ENCODE assay signal across 11 cellular contexts in genomic region chr10:58756126-58756525, GRCh38.
DNase-seq lines count a peak whose midpoint lies in the region; ATAC-seq and TF ChIP-seq lines count a peak whose summit lies in the region.
"Had no signal": no experiment of that assay in that cellular context is flagged by ENCODE, and none has a peak within 500 bp of the region (broad histone marks: within the 10 kb centered on the region; RNA-seq: fewer than 3 reads in every experiment).

No MANE protein-coding gene starts in this region.

- H3K36me3 ChIP-seq in MM.1S (replicated peaks; ENCODE audit: insufficient read depth, low read length): no peaks in the 10 kb centered on the region
- H3K36me3 ChIP-seq in esophagus muscularis mucosa: no peaks in the 10 kb centered on the region
- H3K36me3 ChIP-seq in neuronal stem cell (replicated peaks in 1 of 2; ENCODE audit: control insufficient read depth in 2 of 2, insufficient read depth in 2 of 2, low read length in 2 of 2): no peaks in the 10 kb centered on the region
- H3K36me3 ChIP-seq: HAP-1 had no signal

- H3K23ac ChIP-seq in neuronal stem cell (ENCODE audit: low read depth, low read length, poor library complexity): no peak overlapping the region

- H2BK15ac ChIP-seq in neuronal stem cell (ENCODE audit: low read length): no peak overlapping the region

- H2BK12ac ChIP-seq in neuronal stem cell (ENCODE audit: low read length): no peak overlapping the region

- no peaks in the 10 kb centered on the region for H3K79me1 ChIP-seq in neuronal stem cell (ENCODE audit: low read depth, low read length)

- H2AFZ ChIP-seq in MM.1S (ENCODE audit: low read length) (peak overlapping the region; percentile 30), neuronal stem cell (ENCODE audit: low read length) (peak overlapping the region; percentile 17)

- no peak overlapping the region for H3K14ac ChIP-seq in neuronal stem cell (ENCODE audit: low read length)

- H3K4me2 ChIP-seq in MM.1S (ENCODE audit: low read depth, low read length) (peak overlapping the region; percentile 85), neuronal stem cell (ENCODE audit: insufficient read depth, low read length, poor library complexity, severe bottlenecking) (no peak overlapping the region)

- H3K9ac ChIP-seq in MM.1S (ENCODE audit: low read length): peak overlapping the region; percentile 12; the same call in 1 of the 2 replicates
- H3K9ac ChIP-seq in neuronal stem cell (ENCODE audit: low read depth, low read length, poor library complexity): no peak overlapping the region

- intact Hi-C loops in esophagus muscularis mucosa (cut with DNase I): no loop called here

- WGBS in esophagus muscularis mucosa: 63% methylated on average over 6 of the region's 6 CpGs
- no CpG with 5 or more reads among the region's 6 CpGs for WGBS in neuronal stem cell (ENCODE audit: extremely low coverage in 2 of 2, insufficient read length in 2 of 2, insufficient replicate concordance in 1 of 2), 2 donors

- H3K27me3 ChIP-seq in MM.1S (replicated peaks; ENCODE audit: insufficient read depth, low read length) (no peaks in the 10 kb centered on the region), esophagus muscularis mucosa (no peaks in the 10 kb centered on the region), neuronal stem cell (ENCODE audit: control insufficient read depth in 3 of 3, insufficient read depth in 3 of 3, low read depth in 1 of 3, low read length in 3 of 3) (no peaks in the 10 kb centered on the region)

- H3K4me1 ChIP-seq in MM.1S (ENCODE audit: low read length) (peaks cover 33% of the 10 kb centered on the region), esophagus muscularis mucosa (peaks cover 0 to 49% (median 34%) of the 10 kb centered on the region in 4 donors), neuronal stem cell (ENCODE audit: control insufficient read depth in 2 of 2, insufficient read depth in 1 of 2, low read depth in 1 of 2, low read length in 2 of 2) (peaks cover 1 to 7% of the 10 kb centered on the region in 2 donors)
- H3K4me1 ChIP-seq: HAP-1 had no signal

- H3K27ac ChIP-seq in MM.1S (ENCODE audit: low read length): peak overlapping the region; percentile 5; the same call in 1 of the 2 replicates
- H3K27ac ChIP-seq in esophagus muscularis mucosa (replicated peaks in 1 of 4): peak overlapping the region; percentile 56 to 71 (median 61)
- no peak overlapping the region for H3K27ac ChIP-seq in neuronal stem cell (replicated peaks; ENCODE audit: low read length)
- H3K27ac ChIP-seq: C4-2B had no signal

- ATAC-seq in HG03095 (IDR thresholded peaks at IDR 0.05; ENCODE audit: unreplicated experiment): no peak

- H3K79me2 ChIP-seq in MM.1S (ENCODE audit: low read length): no peaks in the 10 kb centered on the region

- CTCF ChIA-PET in AG04449 (lab: Yijun Ruan, JAX): interaction anchor here (1.0 to 1.2 kb wide), 2 partner anchors 26 to 225 kb away, joined by 3 to 5 read pairs; no protein-coding TSS in a partner anchor

- H3K9me3 ChIP-seq in MM.1S (replicated peaks; ENCODE audit: insufficient read depth, low read length) (no peaks in the 10 kb centered on the region), esophagus muscularis mucosa (no peaks in the 10 kb centered on the region), neuronal stem cell (replicated peaks in 1 of 2; ENCODE audit: control insufficient read depth in 2 of 2, insufficient read depth in 1 of 2, low read depth in 1 of 2, low read length in 2 of 2) (no peaks in the 10 kb centered on the region)
- H3K9me3 ChIP-seq: HAP-1 had no signal

- H3F3A ChIP-seq in MM.1S (ENCODE audit: insufficient read depth, low read length): peaks cover 19% of the 10 kb centered on the region

- no peak for DNase-seq in AG04449 (ENCODE audit: low read depth, low spot score)
- DNase-seq in MM.1S: peak; percentile 36
- DNase-seq in esophagus muscularis mucosa (ENCODE audit: extremely low spot score): no peak
- DNase-seq in neuronal stem cell (ENCODE audit: low spot score): no peak
- no peak for DNase-seq in iPS-NIHi11 (ENCODE audit: low spot score)
- DNase-seq in NCI-H1092 treated with DMSO at 0.1 percent for 48 hours (lab: John Stamatoyannopoulos, UW): no peak
- no peak for DNase-seq in activated T-cell treated with anti-CD3 and anti-CD28 coated beads for 4 hours
- DNase-seq: T-helper 9 cell had no signal

- no peak overlapping the region for H2AK5ac ChIP-seq in neuronal stem cell (ENCODE audit: low read depth, low read length)

- TF ChIP-seq EP300 in esophagus muscularis mucosa (IDR thresholded peaks at IDR 0.05): no peak

- TF ChIP-seq POLR2A in esophagus muscularis mucosa (IDR thresholded peaks at IDR 0.05; ENCODE audit: low read depth): no peak

- no peak overlapping the region for H4K8ac ChIP-seq in neuronal stem cell (ENCODE audit: low read depth, low read length)

- H4K20me1 ChIP-seq in MM.1S (ENCODE audit: insufficient read depth, low read length): no peaks in the 10 kb centered on the region

- no peak overlapping the region for H3K18ac ChIP-seq in neuronal stem cell (ENCODE audit: low read length)

- TF ChIP-seq CTCF in AG04449 (IDR thresholded peaks at IDR 0.05; ENCODE audit: insufficient read depth, low read length, missing control alignments) (no peak), MM.1S (IDR thresholded peaks at IDR 0.05; ENCODE audit: low read length) (no peak), esophagus muscularis mucosa (IDR thresholded peaks at IDR 0.05) (no peak)

- H2BK5ac ChIP-seq in neuronal stem cell (ENCODE audit: low read length): no peak overlapping the region

- H4K91ac ChIP-seq in neuronal stem cell (ENCODE audit: low read depth, low read length, poor library complexity): no peak overlapping the region

- H2BK120ac ChIP-seq in neuronal stem cell (ENCODE audit: low read depth, low read length): no peak overlapping the region

- H3K4me3 ChIP-seq in AG04449 (ENCODE audit: low read depth, low read length) (peak overlapping the region; percentile 41), MM.1S (ENCODE audit: low read length) (peak overlapping the region; percentile 58), esophagus muscularis mucosa (peak overlapping the region in 3 of 4 donors; percentile 12 to 46 (median 29)), neuronal stem cell (ENCODE audit: low read length in 2 of 2) (no peak overlapping the region)
- H3K4me3 ChIP-seq: HAP-1 had no signal

- H3K9me2 ChIP-seq in MM.1S (replicated peaks; ENCODE audit: insufficient read depth, low read length): no peaks in the 10 kb centered on the region

- POLR2A ChIA-PET in AG04449 (lab: Yijun Ruan, JAX): interaction anchor here (0.5 kb wide), 1 partner anchor 306 kb away, joined by 5 read pairs; no protein-coding TSS in a partner anchor

- H3K4ac ChIP-seq in neuronal stem cell (ENCODE audit: low read length): no peak overlapping the region

Comparison
In these comparisons a context has a peak if more than half of its experiments do, and no peak if none do; other contexts are left out.
1. H3K4me3 ChIP-seq: peak in AG04449 (single experiment), MM.1S (single experiment) and esophagus muscularis mucosa (3 of 4); none in neuronal stem cell (0 of 2).